Comparison of ENCODE assay signal across 1 cellular context in the genomic region with DNA sequence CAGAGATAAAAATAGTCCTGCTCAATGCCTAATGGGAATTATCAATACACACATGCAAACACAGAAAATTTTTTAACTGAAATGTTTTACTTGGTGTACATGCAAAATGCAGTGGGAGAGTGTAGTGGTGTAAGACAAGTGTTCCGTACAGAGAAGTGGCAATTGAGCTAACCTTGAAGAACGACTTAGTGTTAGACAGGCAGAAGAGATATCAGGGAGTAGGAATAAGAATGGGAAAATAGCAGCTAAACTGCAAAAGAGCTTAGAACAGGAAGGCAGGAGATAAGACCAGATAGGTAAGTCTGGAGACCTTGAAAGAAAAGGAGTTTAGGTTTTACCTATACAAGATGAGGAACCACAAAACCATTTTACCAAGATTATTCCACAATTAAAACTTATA.
TF ChIP-seq lines count a peak whose summit lies in the region.

No MANE protein-coding gene starts in this region.

TF ChIP-seq in GM12878, 131 proteins besides CTCF, POLR2A, EP300 and RAD21 (continued from another document):
- TF ChIP-seq, protein P1, sequence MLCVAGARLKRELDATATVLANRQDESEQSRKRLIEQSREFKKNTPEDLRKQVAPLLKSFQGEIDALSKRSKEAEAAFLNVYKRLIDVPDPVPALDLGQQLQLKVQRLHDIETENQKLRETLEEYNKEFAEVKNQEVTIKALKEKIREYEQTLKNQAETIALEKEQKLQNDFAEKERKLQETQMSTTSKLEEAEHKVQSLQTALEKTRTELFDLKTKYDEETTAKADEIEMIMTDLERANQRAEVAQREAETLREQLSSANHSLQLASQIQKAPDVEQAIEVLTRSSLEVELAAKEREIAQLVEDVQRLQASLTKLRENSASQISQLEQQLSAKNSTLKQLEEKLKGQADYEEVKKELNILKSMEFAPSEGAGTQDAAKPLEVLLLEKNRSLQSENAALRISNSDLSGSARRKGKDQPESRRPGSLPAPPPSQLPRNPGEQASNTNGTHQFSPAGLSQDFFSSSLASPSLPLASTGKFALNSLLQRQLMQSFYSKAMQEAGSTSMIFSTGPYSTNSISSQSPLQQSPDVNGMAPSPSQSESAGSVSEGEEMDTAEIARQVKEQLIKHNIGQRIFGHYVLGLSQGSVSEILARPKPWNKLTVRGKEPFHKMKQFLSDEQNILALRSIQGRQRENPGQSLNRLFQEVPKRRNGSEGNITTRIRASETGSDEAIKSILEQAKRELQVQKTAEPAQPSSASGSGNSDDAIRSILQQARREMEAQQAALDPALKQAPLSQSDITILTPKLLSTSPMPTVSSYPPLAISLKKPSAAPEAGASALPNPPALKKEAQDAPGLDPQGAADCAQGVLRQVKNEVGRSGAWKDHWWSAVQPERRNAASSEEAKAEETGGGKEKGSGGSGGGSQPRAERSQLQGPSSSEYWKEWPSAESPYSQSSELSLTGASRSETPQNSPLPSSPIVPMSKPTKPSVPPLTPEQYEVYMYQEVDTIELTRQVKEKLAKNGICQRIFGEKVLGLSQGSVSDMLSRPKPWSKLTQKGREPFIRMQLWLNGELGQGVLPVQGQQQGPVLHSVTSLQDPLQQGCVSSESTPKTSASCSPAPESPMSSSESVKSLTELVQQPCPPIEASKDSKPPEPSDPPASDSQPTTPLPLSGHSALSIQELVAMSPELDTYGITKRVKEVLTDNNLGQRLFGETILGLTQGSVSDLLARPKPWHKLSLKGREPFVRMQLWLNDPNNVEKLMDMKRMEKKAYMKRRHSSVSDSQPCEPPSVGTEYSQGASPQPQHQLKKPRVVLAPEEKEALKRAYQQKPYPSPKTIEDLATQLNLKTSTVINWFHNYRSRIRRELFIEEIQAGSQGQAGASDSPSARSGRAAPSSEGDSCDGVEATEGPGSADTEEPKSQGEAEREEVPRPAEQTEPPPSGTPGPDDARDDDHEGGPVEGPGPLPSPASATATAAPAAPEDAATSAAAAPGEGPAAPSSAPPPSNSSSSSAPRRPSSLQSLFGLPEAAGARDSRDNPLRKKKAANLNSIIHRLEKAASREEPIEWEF (IDR thresholded peaks at IDR 0.05; ENCODE audit: insufficient replicate concordance, low read depth, low read length), result no peak
- TF ChIP-seq USF2 (IDR thresholded peaks at IDR 0.05; ENCODE audit: borderline replicate concordance, low read depth, low read length), result no peak
- no peak for TF ChIP-seq PAX5 (IDR thresholded peaks at IDR 0.05; ENCODE audit: borderline replicate concordance, low read depth, low read length)
- no peak for TF ChIP-seq MXI1 (IDR thresholded peaks at IDR 0.05; ENCODE audit: low read depth, low read length)
- TF ChIP-seq, protein P2, sequence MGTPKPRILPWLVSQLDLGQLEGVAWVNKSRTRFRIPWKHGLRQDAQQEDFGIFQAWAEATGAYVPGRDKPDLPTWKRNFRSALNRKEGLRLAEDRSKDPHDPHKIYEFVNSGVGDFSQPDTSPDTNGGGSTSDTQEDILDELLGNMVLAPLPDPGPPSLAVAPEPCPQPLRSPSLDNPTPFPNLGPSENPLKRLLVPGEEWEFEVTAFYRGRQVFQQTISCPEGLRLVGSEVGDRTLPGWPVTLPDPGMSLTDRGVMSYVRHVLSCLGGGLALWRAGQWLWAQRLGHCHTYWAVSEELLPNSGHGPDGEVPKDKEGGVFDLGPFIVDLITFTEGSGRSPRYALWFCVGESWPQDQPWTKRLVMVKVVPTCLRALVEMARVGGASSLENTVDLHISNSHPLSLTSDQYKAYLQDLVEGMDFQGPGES (IDR thresholded peaks at IDR 0.05), result no peak
- TF ChIP-seq SREBF1 (IDR thresholded peaks at IDR 0.05; ENCODE audit: low read length), result no peak
- no peak for TF ChIP-seq TAF1 (IDR thresholded peaks at IDR 0.05; ENCODE audit: borderline replicate concordance, low read depth, low read length)
- no peak for TF ChIP-seq EED (IDR thresholded peaks at IDR 0.05; ENCODE audit: low read depth)
- TF ChIP-seq ZNF384 (IDR thresholded peaks at IDR 0.05; ENCODE audit: borderline replicate concordance, low read depth, low read length), result no peak
- TF ChIP-seq BACH1 (IDR thresholded peaks at IDR 0.05; ENCODE audit: borderline replicate concordance), result no peak
- no peak for TF ChIP-seq ZBED1 (IDR thresholded peaks at IDR 0.05; ENCODE audit: borderline replicate concordance)
- TF ChIP-seq ATF7 (IDR thresholded peaks at IDR 0.05; ENCODE audit: low read depth), result no peak
- no peak for TF ChIP-seq ZNF24 (IDR thresholded peaks at IDR 0.05)
